ENCODE assay signal across 1 cellular context in the genomic region with DNA sequence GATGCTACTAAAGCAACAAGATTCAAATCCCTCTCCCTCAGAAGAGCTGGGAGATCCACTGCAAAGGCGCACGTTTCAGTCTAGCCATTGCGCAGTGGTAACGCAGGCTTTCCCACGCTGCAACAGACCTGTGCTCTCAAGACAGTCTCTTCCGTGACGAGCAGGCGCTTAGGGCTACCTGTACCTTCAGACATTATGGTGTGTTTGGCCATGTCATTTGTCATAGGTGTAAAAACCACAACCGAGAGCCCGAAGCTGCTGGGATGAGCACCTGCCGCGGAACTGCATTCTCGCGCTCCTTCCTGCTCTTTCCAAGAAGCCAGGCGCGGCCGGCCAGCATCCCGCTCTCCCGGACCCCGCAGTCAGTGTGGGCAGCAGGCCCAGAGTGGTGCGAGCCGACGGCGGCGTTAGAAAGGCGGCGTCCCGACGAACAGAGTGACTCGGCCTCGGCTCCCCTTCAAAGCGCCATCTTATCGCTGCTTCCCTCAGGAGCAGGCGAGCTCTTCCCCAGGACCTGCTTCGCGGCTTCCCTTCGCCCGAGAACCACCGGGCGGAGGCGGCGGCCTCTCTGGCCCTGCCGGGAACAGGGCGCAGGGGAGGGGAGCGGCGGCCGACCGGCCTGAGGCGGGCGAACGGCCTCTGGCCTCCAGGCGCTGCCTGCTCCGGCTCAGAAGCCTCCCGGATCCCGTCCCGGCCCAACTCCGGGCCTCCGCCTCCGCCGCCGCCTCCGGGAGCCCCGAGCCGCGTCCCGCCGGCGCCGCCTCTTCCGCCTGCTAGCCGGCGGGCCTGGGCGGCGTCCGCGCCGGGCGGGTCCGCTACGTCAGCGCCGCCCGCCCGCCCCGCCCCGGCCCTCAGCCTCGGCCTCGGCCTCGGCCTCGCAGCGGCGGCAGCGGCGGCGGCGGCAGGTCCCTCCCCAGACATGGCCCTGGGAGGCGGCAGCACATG.
A peak's percentile ranks its signal among the peaks of the same experiment; 100 is the strongest.
TF ChIP-seq lines count a peak whose summit lies in the region.

A gene with protein sequence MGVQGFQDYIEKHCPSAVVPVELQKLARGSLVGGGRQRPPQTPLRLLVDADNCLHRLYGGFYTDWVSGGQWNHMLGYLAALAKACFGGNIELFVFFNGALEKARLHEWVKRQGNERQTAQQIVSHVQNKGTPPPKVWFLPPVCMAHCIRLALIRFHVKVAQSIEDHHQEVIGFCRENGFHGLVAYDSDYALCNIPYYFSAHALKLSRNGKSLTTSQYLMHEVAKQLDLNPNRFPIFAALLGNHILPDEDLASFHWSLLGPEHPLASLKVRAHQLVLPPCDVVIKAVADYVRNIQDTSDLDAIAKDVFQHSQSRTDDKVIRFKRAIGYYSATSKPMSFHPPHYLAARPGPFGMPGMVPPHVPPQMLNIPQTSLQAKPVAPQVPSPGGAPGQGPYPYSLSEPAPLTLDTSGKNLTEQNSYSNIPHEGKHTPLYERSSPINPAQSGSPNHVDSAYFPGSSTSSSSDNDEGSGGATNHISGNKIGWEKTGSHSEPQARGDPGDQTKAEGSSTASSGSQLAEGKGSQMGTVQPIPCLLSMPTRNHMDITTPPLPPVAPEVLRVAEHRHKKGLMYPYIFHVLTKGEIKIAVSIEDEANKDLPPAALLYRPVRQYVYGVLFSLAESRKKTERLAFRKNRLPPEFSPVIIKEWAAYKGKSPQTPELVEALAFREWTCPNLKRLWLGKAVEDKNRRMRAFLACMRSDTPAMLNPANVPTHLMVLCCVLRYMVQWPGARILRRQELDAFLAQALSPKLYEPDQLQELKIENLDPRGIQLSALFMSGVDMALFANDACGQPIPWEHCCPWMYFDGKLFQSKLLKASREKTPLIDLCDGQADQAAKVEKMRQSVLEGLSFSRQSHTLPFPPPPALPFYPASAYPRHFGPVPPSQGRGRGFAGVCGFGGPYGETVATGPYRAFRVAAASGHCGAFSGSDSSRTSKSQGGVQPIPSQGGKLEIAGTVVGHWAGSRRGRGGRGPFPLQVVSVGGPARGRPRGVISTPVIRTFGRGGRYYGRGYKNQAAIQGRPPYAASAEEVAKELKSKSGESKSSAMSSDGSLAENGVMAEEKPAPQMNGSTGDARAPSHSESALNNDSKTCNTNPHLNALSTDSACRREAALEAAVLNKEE (plus strand): TSS at position 869 of the 945 bp plus-strand sequence. CDS start 231 bp downstream, outside the sequence.

TF ChIP-seq in HepG2, 621 proteins besides CTCF, POLR2A, EP300 and RAD21 (continued from another document and continues in another):
- no peak for TF ChIP-seq ZBTB3 (CRISPR knock-in tag; IDR thresholded peaks at IDR 0.05; ENCODE audit: borderline replicate concordance, low read depth)
- no peak for TF ChIP-seq IRF1 (CRISPR knock-in tag; IDR thresholded peaks at IDR 0.05; ENCODE audit: low read depth)
- TF ChIP-seq, protein P1, sequence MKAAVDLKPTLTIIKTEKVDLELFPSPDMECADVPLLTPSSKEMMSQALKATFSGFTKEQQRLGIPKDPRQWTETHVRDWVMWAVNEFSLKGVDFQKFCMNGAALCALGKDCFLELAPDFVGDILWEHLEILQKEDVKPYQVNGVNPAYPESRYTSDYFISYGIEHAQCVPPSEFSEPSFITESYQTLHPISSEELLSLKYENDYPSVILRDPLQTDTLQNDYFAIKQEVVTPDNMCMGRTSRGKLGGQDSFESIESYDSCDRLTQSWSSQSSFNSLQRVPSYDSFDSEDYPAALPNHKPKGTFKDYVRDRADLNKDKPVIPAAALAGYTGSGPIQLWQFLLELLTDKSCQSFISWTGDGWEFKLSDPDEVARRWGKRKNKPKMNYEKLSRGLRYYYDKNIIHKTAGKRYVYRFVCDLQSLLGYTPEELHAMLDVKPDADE (CRISPR knock-in tag; IDR thresholded peaks at IDR 0.05): peak; percentile 77; the same call in 1 of the 2 replicates
- no peak for TF ChIP-seq HNRNPUL1 (IDR thresholded peaks at IDR 0.05; ENCODE audit: low read depth, low read length)
- no peak for TF ChIP-seq KDM5A (IDR thresholded peaks at IDR 0.05; ENCODE audit: borderline replicate concordance, low read length)
- TF ChIP-seq MTA1 (CRISPR knock-in tag; IDR thresholded peaks at IDR 0.05; ENCODE audit: borderline replicate concordance): 0 out of 2 replicates have a peak, but pooled peaks have one; percentile 31
- TF ChIP-seq SKI (IDR thresholded peaks at IDR 0.05; ENCODE audit: partially characterized antibody): peak; percentile 69
- no peak for TF ChIP-seq SMAD9 (CRISPR knock-in tag; IDR thresholded peaks at IDR 0.05)
- no peak for TF ChIP-seq CREM (IDR thresholded peaks at IDR 0.05)
- TF ChIP-seq CREM (CRISPR knock-in tag; IDR thresholded peaks at IDR 0.05): no peak
- no peak for TF ChIP-seq KDM6A (CRISPR knock-in tag; IDR thresholded peaks at IDR 0.05; ENCODE audit: low read depth)
- no peak for TF ChIP-seq ATAD3A (CRISPR knock-in tag; IDR thresholded peaks at IDR 0.05)
- no peak for TF ChIP-seq REPIN1 (CRISPR knock-in tag; IDR thresholded peaks at IDR 0.05; ENCODE audit: borderline replicate concordance, low read depth)
- TF ChIP-seq LBX2 (CRISPR knock-in tag; IDR thresholded peaks at IDR 0.05; ENCODE audit: borderline replicate concordance): 0 out of 2 replicates have a peak, but pooled peaks have one; percentile 49
- TF ChIP-seq TBX3 (IDR thresholded peaks at IDR 0.05; ENCODE audit: borderline replicate concordance): no peak
- no peak for TF ChIP-seq STAT5B (CRISPR knock-in tag; IDR thresholded peaks at IDR 0.05)
- TF ChIP-seq, protein P2, sequence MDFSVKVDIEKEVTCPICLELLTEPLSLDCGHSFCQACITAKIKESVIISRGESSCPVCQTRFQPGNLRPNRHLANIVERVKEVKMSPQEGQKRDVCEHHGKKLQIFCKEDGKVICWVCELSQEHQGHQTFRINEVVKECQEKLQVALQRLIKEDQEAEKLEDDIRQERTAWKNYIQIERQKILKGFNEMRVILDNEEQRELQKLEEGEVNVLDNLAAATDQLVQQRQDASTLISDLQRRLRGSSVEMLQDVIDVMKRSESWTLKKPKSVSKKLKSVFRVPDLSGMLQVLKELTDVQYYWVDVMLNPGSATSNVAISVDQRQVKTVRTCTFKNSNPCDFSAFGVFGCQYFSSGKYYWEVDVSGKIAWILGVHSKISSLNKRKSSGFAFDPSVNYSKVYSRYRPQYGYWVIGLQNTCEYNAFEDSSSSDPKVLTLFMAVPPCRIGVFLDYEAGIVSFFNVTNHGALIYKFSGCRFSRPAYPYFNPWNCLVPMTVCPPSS (IDR thresholded peaks at IDR 0.05): no peak
- no peak for TF ChIP-seq ZNF580 (CRISPR knock-in tag; IDR thresholded peaks at IDR 0.05; ENCODE audit: borderline replicate concordance, low read depth)
- TF ChIP-seq DNMT3B (CRISPR knock-in tag; conservative IDR thresholded peaks at IDR 0.05): no peak
- TF ChIP-seq ZNF142 (CRISPR knock-in tag; IDR thresholded peaks at IDR 0.05): no peak
- TF ChIP-seq ZIK1 (CRISPR knock-in tag; IDR thresholded peaks at IDR 0.05; ENCODE audit: borderline replicate concordance, low read depth): no peak; the same call in 1 of the 2 replicates
- TF ChIP-seq RBFOX2 (IDR thresholded peaks at IDR 0.05; ENCODE audit: low read depth, low read length): peak; percentile 73
- no peak for TF ChIP-seq ZNF337 (CRISPR knock-in tag; IDR thresholded peaks at IDR 0.05; ENCODE audit: borderline replicate concordance, low read depth)
- TF ChIP-seq MIER3 (CRISPR knock-in tag; IDR thresholded peaks at IDR 0.05; ENCODE audit: borderline replicate concordance): no peak
- TF ChIP-seq, protein P3, sequence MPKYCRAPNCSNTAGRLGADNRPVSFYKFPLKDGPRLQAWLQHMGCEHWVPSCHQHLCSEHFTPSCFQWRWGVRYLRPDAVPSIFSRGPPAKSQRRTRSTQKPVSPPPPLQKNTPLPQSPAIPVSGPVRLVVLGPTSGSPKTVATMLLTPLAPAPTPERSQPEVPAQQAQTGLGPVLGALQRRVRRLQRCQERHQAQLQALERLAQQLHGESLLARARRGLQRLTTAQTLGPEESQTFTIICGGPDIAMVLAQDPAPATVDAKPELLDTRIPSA (CRISPR knock-in tag; IDR thresholded peaks at IDR 0.05; ENCODE audit: borderline replicate concordance): no peak
- no peak for TF ChIP-seq SSRP1 (CRISPR knock-in tag; IDR thresholded peaks at IDR 0.05)
- TF ChIP-seq, protein P4, sequence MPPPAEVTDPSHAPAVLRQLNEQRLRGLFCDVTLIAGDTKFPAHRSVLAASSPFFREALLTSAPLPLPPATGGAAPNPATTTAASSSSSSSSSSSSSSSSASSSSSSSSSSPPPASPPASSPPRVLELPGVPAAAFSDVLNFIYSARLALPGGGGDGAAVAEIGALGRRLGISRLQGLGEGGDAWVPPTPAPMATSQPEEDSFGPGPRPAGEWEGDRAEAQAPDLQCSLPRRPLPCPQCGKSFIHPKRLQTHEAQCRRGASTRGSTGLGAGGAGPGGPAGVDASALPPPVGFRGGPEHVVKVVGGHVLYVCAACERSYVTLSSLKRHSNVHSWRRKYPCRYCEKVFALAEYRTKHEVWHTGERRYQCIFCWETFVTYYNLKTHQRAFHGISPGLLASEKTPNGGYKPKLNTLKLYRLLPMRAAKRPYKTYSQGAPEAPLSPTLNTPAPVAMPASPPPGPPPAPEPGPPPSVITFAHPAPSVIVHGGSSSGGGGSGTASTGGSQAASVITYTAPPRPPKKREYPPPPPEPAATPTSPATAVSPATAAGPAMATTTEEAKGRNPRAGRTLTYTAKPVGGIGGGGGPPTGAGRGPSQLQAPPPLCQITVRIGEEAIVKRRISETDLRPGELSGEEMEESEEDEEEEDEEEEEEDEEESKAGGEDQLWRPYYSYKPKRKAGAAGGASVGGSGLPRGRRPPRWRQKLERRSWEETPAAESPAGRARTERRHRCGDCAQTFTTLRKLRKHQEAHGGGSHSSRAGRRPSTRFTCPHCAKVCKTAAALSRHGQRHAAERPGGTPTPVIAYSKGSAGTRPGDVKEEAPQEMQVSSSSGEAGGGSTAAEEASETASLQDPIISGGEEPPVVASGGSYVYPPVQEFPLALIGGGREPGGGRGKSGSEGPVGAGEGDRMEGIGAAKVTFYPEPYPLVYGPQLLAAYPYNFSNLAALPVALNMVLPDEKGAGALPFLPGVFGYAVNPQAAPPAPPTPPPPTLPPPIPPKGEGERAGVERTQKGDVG (CRISPR knock-in tag; IDR thresholded peaks at IDR 0.05; ENCODE audit: borderline replicate concordance): no peak
- TF ChIP-seq ZNF567 (CRISPR knock-in tag; IDR thresholded peaks at IDR 0.05; ENCODE audit: borderline replicate concordance): no peak
